8 cellular contexts compared by ENCODE assay signal in the genomic region with DNA sequence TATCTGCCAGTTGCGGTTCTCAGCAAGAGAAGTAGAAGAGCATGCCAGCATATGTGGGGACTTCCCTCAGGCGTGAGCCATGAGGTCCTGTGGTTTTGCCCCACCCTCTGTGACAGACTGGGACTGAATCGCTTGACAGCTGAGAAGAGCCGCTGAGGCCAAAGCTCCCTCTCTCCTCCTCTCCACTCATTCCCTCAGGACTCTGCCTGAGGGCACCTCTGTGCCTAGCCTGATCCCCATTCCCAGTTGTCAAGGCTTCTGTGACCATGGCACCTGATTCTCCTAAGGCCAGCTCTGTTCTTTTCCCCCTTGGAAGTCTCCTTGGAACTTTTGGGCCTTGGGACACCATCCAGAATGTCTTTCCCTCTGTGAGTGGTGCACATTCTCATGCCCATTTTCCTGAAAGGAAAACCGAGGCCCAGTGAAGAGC. TPM values are rescaled to one million over a fixed set of nuclear protein-coding genes. Genes with fewer than 3 reads are reported as not detected.
DNase-seq lines count a peak whose midpoint lies in the region; ATAC-seq, FAIRE-seq and TF ChIP-seq lines count a peak whose summit lies in the region.

No MANE protein-coding gene starts in this region.

- H3K9ac ChIP-seq in K562 (ENCODE audit: insufficient read depth in 1 of 2, low read depth in 2 of 2, low read length in 2 of 2), result peak overlapping the region in 1 of 2 experiments; percentile 56; a peak in 1 of 4 replicates

- no peak overlapping the region for H3K27ac ChIP-seq in SJCRH30
- no peak overlapping the region for H3K27ac ChIP-seq in K562 (ENCODE audit: extremely low read depth, low read depth, low read length)
- H3K27ac ChIP-seq in tibial nerve, result no peak overlapping the region

- FAIRE-seq in K562 (lab: Jason Lieb, UNC), result no peak

- H3K4me1 ChIP-seq in SJCRH30 (peaks cover 30% of the 10 kb centered on the region), K562 (replicated peaks in 1 of 2; ENCODE audit: control insufficient read depth in 2 of 2, insufficient read depth in 2 of 2, low read length in 2 of 2) (peaks cover 9 to 13% of the 10 kb centered on the region in 2 experiments), tibial nerve (no peaks in the 10 kb centered on the region)

- CTCF ChIA-PET in K562 (lab: Yijun Ruan, JAX; ENCODE audit: low intra/inter-chr PET ratio), result no interaction called here

- POLR2A ChIA-PET in K562 (lab: Yijun Ruan, JAX), result interaction anchor here (0.6 to 0.7 kb wide), 2 partner anchors 17 to 209 kb away, joined by 3 read pairs; no protein-coding TSS in a partner anchor

- in situ Hi-C loops in K562 (cut with MboI), result no loop called here

- H3K9me1 ChIP-seq in K562 (ENCODE audit: control insufficient read depth, insufficient read depth, low read length), result no peaks in the 10 kb centered on the region

- TF ChIP-seq POLR2A in K562 (conservative IDR thresholded peaks at IDR 0.05) (no peak), tibial nerve (IDR thresholded peaks at IDR 0.05) (no peak)

- no peak overlapping the region for H3K4me3 ChIP-seq in SJCRH30
- no peak overlapping the region for H3K4me3 ChIP-seq in K562
- H3K4me3 ChIP-seq in tibial nerve, result no peak overlapping the region

- H3K27me3 ChIP-seq in SJCRH30 (no peaks in the 10 kb centered on the region), K562 (ENCODE audit: control insufficient read depth in 2 of 2, insufficient read depth in 2 of 2, low read length in 2 of 2) (peaks cover 0 to 5% of the 10 kb centered on the region in 2 experiments; a peak in 1 of 5 replicates), tibial nerve (no peaks in the 10 kb centered on the region)

- TF ChIP-seq CTCF in K562 (IDR thresholded peaks at IDR 0.05 in 2 of 3, conservative IDR thresholded peaks at IDR 0.05 in 1 of 3; ENCODE audit: insufficient read depth in 2 of 3, low read depth in 1 of 3, low read length in 3 of 3), result no peak
- no peak for TF ChIP-seq CTCF in tibial nerve (IDR thresholded peaks at IDR 0.05)

- peaks cover 5% of the 10 kb centered on the region for H3K9me3 ChIP-seq in SJCRH30 (replicated peaks)
- no peaks in the 10 kb centered on the region; the same call in 1 of the 2 replicates for H3K9me3 ChIP-seq in K562 (replicated peaks; ENCODE audit: control insufficient read depth, insufficient read depth, low read depth, low read length)
- H3K9me3 ChIP-seq in tibial nerve, result peaks cover 0 to 8% (median 0%) of the 10 kb centered on the region in 4 donors

- H4K20me1 ChIP-seq in K562 (replicated peaks; ENCODE audit: control insufficient read depth, insufficient read depth, low read length), result no peaks in the 10 kb centered on the region

- intact Hi-C loops in K562 (cut with micrococcal nuclease), result no loop called here

- ATAC-seq in GM21447 (IDR thresholded peaks at IDR 0.05; ENCODE audit: unreplicated experiment), result peak; percentile 78
- ATAC-seq in K562, result peak; percentile 51; the same call in 2 of the 3 replicates

- H2AFZ ChIP-seq in K562 (ENCODE audit: low read depth, low read length), result peak overlapping the region; percentile 66; the same call in 1 of the 2 replicates

- H3K36me3 ChIP-seq in SJCRH30 (no peaks in the 10 kb centered on the region), K562 (ENCODE audit: control insufficient read depth, insufficient read depth, low read length) (no peaks in the 10 kb centered on the region), tibial nerve (no peaks in the 10 kb centered on the region)

- peak; percentile 67 for DNase-seq in AG20443 (ENCODE audit: low spot score)
- peak; percentile 59 to 70 for DNase-seq in SJCRH30
- peak in 1 of 4 experiments; percentile 30 for DNase-seq in K562 (ENCODE audit: extremely low read depth in 1 of 4, low spot score in 3 of 4)
- peak; percentile 67 for DNase-seq in stimulated activated CD4-positive, alpha-beta T cell treated with anti-CD3 and anti-CD28 coated beads, Interleukin-1b, Interleukin-23, amount 100 ng/mL, for 48 hours
- no peak for DNase-seq in SK-N-DZ (ENCODE audit: low spot score)
- DNase-seq in NCI-H146 (lab: John Stamatoyannopoulos, UW), result no peak
- DNase-seq in tibial nerve (ENCODE audit: low spot score in 2 of 2), result no peak

- no peak for TF ChIP-seq RAD21 in K562 (CRISPR knock-in tag; conservative IDR thresholded peaks at IDR 0.05 in 1 of 2, IDR thresholded peaks at IDR 0.05 in 1 of 2)

- peak overlapping the region; percentile 50; the same call in 1 of the 2 replicates for H3K4me2 ChIP-seq in K562 (ENCODE audit: insufficient read depth, low read length)

- no TSS peak for BruUV-seq in K562 (replicated peaks; lab: Mats Ljungman, UMichigan)

- H3K79me2 ChIP-seq in K562 (ENCODE audit: control insufficient read depth, insufficient read depth, low read length), result no peaks in the 10 kb centered on the region

- 7% methylated on average over 5 of the region's 5 CpGs for WGBS in K562 (ENCODE audit: insufficient coverage, low coverage, missing lambda C conversion rate)
- WGBS in tibial nerve, 2 donors, result 77 to 83% methylated on average over 5 of the region's 5 CpGs

- TF ChIP-seq EP300 in K562 (IDR thresholded peaks at IDR 0.05; ENCODE audit: low read length) (no peak), tibial nerve (IDR thresholded peaks at IDR 0.05) (no peak)

RNA-seq across cellular contexts. Expression of a gene that starts 27.0 kb away (rescaled TPM):
- 0.10 TPM in 1 of 2 replicates, not detected in the other for total RNA-seq in SJCRH30 (2014; rRNA removed; shearing (Covaris generic))
- 0.58 TPM in 1 of 2 replicates, not detected in the other for total RNA-seq in K562 (2011; cell fraction: chromatin; rRNA removed; ENCODE audit: low replicate concordance)
- total RNA-seq in K562 (2011; cell fraction: nucleolus; rRNA removed), result 0.83 and 1.2 TPM in 2 replicates
- total RNA-seq in K562 (2011; cell fraction: nucleoplasm; rRNA removed), result 0.51 and 1.5 TPM in 2 replicates
- 0.49 and 0.50 TPM in 2 replicates for total RNA-seq in K562 (2014; rRNA removed)
- 0.33 TPM in 1 of 2 replicates, not detected in the other for total RNA-seq in K562 (2014; rRNA removed; fragmentation: Illumina TruSeq; extraction: Trizol)
- 0.25 and 0.26 TPM in 2 replicates for total RNA-seq in K562 (2015; rRNA removed; fragmentation: Illumina TruSeq; extraction: Trizol)
- total RNA-seq in K562 (2021), result 0.29 and 0.38 TPM in 2 replicates
- polyA plus RNA-seq in K562 (2011; rRNA removed), result 0.57 and 0.59 TPM in 2 replicates
- polyA plus RNA-seq in K562 (2011; cell fraction: cytosol; rRNA removed), result 0.46 and 0.61 TPM in 2 replicates
- 0.75 and 1.8 TPM in 2 replicates for polyA plus RNA-seq in K562 (2011; cell fraction: nucleus; rRNA removed)
- polyA plus RNA-seq in K562 (2012), result 0.23 and 0.25 TPM in 2 replicates
- polyA plus RNA-seq in K562 (2014; fragmentation: Illumina TruSeq; extraction: Trizol), result 0.13 and 0.17 TPM in 2 replicates
- polyA plus RNA-seq in K562 (2014; fragmentation: Nextera tagmentation; extraction: Ambion mirVana), result under 1 TPM; 0.08 TPM
- 0.28 and 0.53 TPM in 2 replicates for polyA plus RNA-seq in K562 (2014; rRNA removed)
- not detected in 2 replicates for polyA minus RNA-seq in K562 (2011; rRNA and poly(A)+ RNA removed)
- polyA minus RNA-seq in K562 (2011; cell fraction: cytosol; rRNA and poly(A)+ RNA removed), result not detected in 2 replicates
- not detected in 2 replicates for polyA minus RNA-seq in K562 (2011; cell fraction: nucleus; rRNA and poly(A)+ RNA removed)
- polyA plus RNA-seq in SK-N-DZ (2014; cell fraction: cytosol; rRNA removed), result 1.1 and 1.5 TPM in 2 replicates
- 0.81 and 4.8 TPM in 2 replicates for polyA plus RNA-seq in SK-N-DZ (2014; cell fraction: nucleus; rRNA removed)
- total RNA-seq in tibial nerve, result not detected

RNA-seq across cellular contexts. Expression of a gene that starts 30.2 kb away (rescaled TPM):
- total RNA-seq in SJCRH30 (2014; rRNA removed; shearing (Covaris generic)), result not detected in 2 replicates
- total RNA-seq in K562 (2011; cell fraction: chromatin; rRNA removed; ENCODE audit: low replicate concordance), result not detected in 2 replicates
- not detected in 2 replicates for total RNA-seq in K562 (2011; cell fraction: nucleolus; rRNA removed)
- not detected in 2 replicates for total RNA-seq in K562 (2011; cell fraction: nucleoplasm; rRNA removed)
- total RNA-seq in K562 (2014; rRNA removed) (not detected in 2 replicates), K562 (2014; rRNA removed; fragmentation: Illumina TruSeq; extraction: Trizol) (not detected in 2 replicates), K562 (2015; rRNA removed; fragmentation: Illumina TruSeq; extraction: Trizol) (not detected in 2 replicates), K562 (2021) (not detected in 2 replicates), tibial nerve (1 to 10 TPM in 2 of 4 donors, not detected in 2; 2.4 to 2.8 TPM)
- polyA plus RNA-seq in K562 (2011; rRNA removed) (not detected in 2 replicates), K562 (2014; fragmentation: Illumina TruSeq; extraction: Trizol) (not detected in 2 replicates), K562 (2014; fragmentation: Nextera tagmentation; extraction: Ambion mirVana) (not detected), K562 (2014; rRNA removed) (not detected in 2 replicates)
- polyA plus RNA-seq in K562 (2011; cell fraction: cytosol; rRNA removed), result not detected in 2 replicates
- not detected in 2 replicates for polyA plus RNA-seq in K562 (2011; cell fraction: nucleus; rRNA removed)
- not detected in 2 replicates for polyA plus RNA-seq in K562 (2012)
- polyA minus RNA-seq in K562 (2011; rRNA and poly(A)+ RNA removed), result not detected in 2 replicates
- not detected in 2 replicates for polyA minus RNA-seq in K562 (2011; cell fraction: cytosol; rRNA and poly(A)+ RNA removed)
- not detected in 2 replicates for polyA minus RNA-seq in K562 (2011; cell fraction: nucleus; rRNA and poly(A)+ RNA removed)
- not detected in 2 replicates for polyA plus RNA-seq in SK-N-DZ (2014; cell fraction: cytosol; rRNA removed)
- not detected in 2 replicates for polyA plus RNA-seq in SK-N-DZ (2014; cell fraction: nucleus; rRNA removed)

RNA-seq across cellular contexts. Expression of a gene that starts 56.4 kb away (rescaled TPM):
- total RNA-seq in SJCRH30 (2014; rRNA removed; shearing (Covaris generic)), result 0.33 and 0.91 TPM in 2 replicates
- total RNA-seq in K562 (2011; cell fraction: chromatin; rRNA removed; ENCODE audit: low replicate concordance), result 4.6 and 11.8 TPM in 2 replicates
- 5.3 and 6.8 TPM in 2 replicates for total RNA-seq in K562 (2011; cell fraction: nucleolus; rRNA removed)
- total RNA-seq in K562 (2011; cell fraction: nucleoplasm; rRNA removed), result 6.5 and 9.2 TPM in 2 replicates
- total RNA-seq in K562 (2014; rRNA removed), result 0.82 and 0.90 TPM in 2 replicates
- 0.65 and 0.67 TPM in 2 replicates for total RNA-seq in K562 (2014; rRNA removed; fragmentation: Illumina TruSeq; extraction: Trizol)
- total RNA-seq in K562 (2015; rRNA removed; fragmentation: Illumina TruSeq; extraction: Trizol), result 1.8 and 1.9 TPM in 2 replicates
- total RNA-seq in K562 (2021), result 1.4 and 1.5 TPM in 2 replicates
- polyA plus RNA-seq in K562 (2011; rRNA removed), result 0.81 and 1.3 TPM in 2 replicates
- polyA plus RNA-seq in K562 (2011; cell fraction: cytosol; rRNA removed), result 1.1 TPM in 2 replicates
- 4.6 and 8.1 TPM in 2 replicates for polyA plus RNA-seq in K562 (2011; cell fraction: nucleus; rRNA removed)
- 0.70 and 1.3 TPM in 2 replicates for polyA plus RNA-seq in K562 (2012)
- 0.67 and 0.79 TPM in 2 replicates for polyA plus RNA-seq in K562 (2014; fragmentation: Illumina TruSeq; extraction: Trizol)
- under 1 TPM; 0.35 to 0.42 TPM for polyA plus RNA-seq in K562 (2014; fragmentation: Nextera tagmentation; extraction: Ambion mirVana)
- polyA plus RNA-seq in K562 (2014; rRNA removed), result 1.7 and 2.3 TPM in 2 replicates
- polyA minus RNA-seq in K562 (2011; rRNA and poly(A)+ RNA removed), result 0.63 and 0.90 TPM in 2 replicates
- not detected in 2 replicates for polyA minus RNA-seq in K562 (2011; cell fraction: cytosol; rRNA and poly(A)+ RNA removed)
- 2.2 and 3.6 TPM in 2 replicates for polyA minus RNA-seq in K562 (2011; cell fraction: nucleus; rRNA and poly(A)+ RNA removed)
- polyA plus RNA-seq in SK-N-DZ (2014; cell fraction: cytosol; rRNA removed), result 0.63 and 1.4 TPM in 2 replicates
- 3.5 and 3.7 TPM in 2 replicates for polyA plus RNA-seq in SK-N-DZ (2014; cell fraction: nucleus; rRNA removed)
- total RNA-seq in tibial nerve, result 1 to 10 TPM in 1 of 4 donors, under 1 TPM in 3; 0.42 to 2.1 (median 0.83) TPM

Comparison
In these comparisons a context has a peak if more than half of its experiments do, and no peak if none do; other contexts are left out.
1. DNase-seq: peak in AG20443 (single experiment), SJCRH30 (2 of 2) and stimulated activated CD4-positive, alpha-beta T cell treated with anti-CD3 and anti-CD28 coated beads, Interleukin-1b, Interleukin-23, amount 100 ng/mL, for 48 hours (single experiment); none in SK-N-DZ (single experiment), NCI-H146 (single experiment) and tibial nerve (0 of 2).